ENCODE assay signal across 23 cellular contexts in the genomic region with DNA sequence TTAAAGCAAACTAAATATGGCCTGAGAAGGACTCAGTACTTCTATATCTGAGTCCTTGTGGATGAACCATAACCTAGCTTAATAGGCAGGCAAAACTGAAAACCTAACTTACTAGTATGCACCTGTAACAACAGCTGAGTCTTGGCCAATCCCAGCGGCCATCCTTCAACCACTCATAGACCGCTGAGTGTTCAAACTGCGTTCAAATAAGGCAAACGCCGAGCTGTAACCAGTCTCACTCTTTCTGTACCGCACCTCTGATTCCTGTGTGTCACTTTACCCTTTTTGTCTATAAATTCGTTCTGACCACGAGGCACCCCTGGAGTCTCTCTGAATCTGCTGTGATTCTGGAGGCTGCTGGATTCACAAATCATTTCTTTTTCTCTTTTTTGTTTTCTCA.
"Had no signal": no experiment of that assay in that cellular context is flagged by ENCODE, and none has a peak within 500 bp of the region (broad histone marks: within the 10 kb centered on the region; RNA-seq: fewer than 3 reads in every experiment).

No MANE protein-coding gene starts in this region.

- H3K36me3 ChIP-seq: adrenal gland, neutrophil, pancreas, thoracic aorta had no signal

- H3K4me3 Mint-ChIP-seq: stimulated activated effector memory CD8-positive, alpha-beta T cell treated with anti-CD3 and anti-CD28 coated beads, Interleukin-12 subunit alpha, Interleukin-12 subunit beta, amount 100 ng/mL, for 72 hours had no signal

- H3K4me3 ChIP-seq: adrenal gland, hepatocyte, pancreas, thoracic aorta had no signal

- FAIRE-seq: astrocyte, bronchial epithelial cell, keratinocyte, pancreas had no signal

- H3K27ac ChIP-seq: adrenal gland, epithelial cell of prostate, hepatocyte, neutrophil, pancreas, thoracic aorta, VCaP had no signal

- H3K9me3 Mint-ChIP-seq: stimulated activated effector memory CD8-positive, alpha-beta T cell treated with anti-CD3 and anti-CD28 coated beads, Interleukin-12 subunit alpha, Interleukin-12 subunit beta, amount 100 ng/mL, for 72 hours had no signal

- H2AFZ ChIP-seq: hepatocyte had no signal

- H3K36me3 Mint-ChIP-seq: stimulated activated effector memory CD8-positive, alpha-beta T cell treated with anti-CD3 and anti-CD28 coated beads, Interleukin-12 subunit alpha, Interleukin-12 subunit beta, amount 100 ng/mL, for 72 hours had no signal

- H3K9me3 ChIP-seq: adrenal gland, neutrophil, pancreas, thoracic aorta had no signal

- H3K4me1 ChIP-seq: adrenal gland, pancreas had no signal

- H3K4me2 ChIP-seq: hepatocyte had no signal

- DNase-seq: activated CD4-positive, alpha-beta T cell treated with anti-CD3 and anti-CD28 coated beads for 1 hour; activated CD8-positive, alpha-beta memory T cell treated with anti-CD3 and anti-CD28 coated beads for 24 hours; activated effector memory CD4-positive, alpha-beta T cell treated with Interleukin-2 at 50 U/mL for 16 hours; activated naive CD4-positive, alpha-beta T cell treated with anti-CD3 and anti-CD28 coated beads, Interleukin-2, amount 50 U/mL, for 16 hours; activated T-cell treated with anti-CD3 and anti-CD28 coated beads, Interleukin-2, amount 50 U/mL, for 48 hours; dermis blood vessel endothelial cell; foreskin fibroblast; stimulated activated CD4-positive, alpha-beta T cell treated with anti-CD3 and anti-CD28 coated beads, Interleukin-4, amount 100 ng/mL, for 24 hours; SW 1271; T-helper 2 cell had no signal

- H3K27me3 ChIP-seq: adrenal gland, hepatocyte, neutrophil, pancreas had no signal

- H3K79me2 ChIP-seq: hepatocyte had no signal

- H3K27ac Mint-ChIP-seq: stimulated activated effector memory CD8-positive, alpha-beta T cell treated with anti-CD3 and anti-CD28 coated beads, Interleukin-12 subunit alpha, Interleukin-12 subunit beta, amount 100 ng/mL, for 72 hours had no signal

- ATAC-seq: left lobe of liver; pancreas; sciatic nerve; stimulated activated effector memory CD8-positive, alpha-beta T cell treated with anti-CD3 and anti-CD28 coated beads, Interleukin-12 subunit alpha, Interleukin-12 subunit beta, amount 100 ng/mL, for 72 hours had no signal
